17 cellular contexts compared by ENCODE assay signal in genomic region chr10:19788902-19789301, GRCh38.
"Had no signal": no experiment of that assay in that cellular context is flagged by ENCODE, and none has a peak within 500 bp of the region (broad histone marks: within the 10 kb centered on the region; RNA-seq: fewer than 3 reads in every experiment).

No MANE protein-coding gene starts in this region.

- FAIRE-seq: urothelium cell line had no signal

- H3K4me3 ChIP-seq: esophagus squamous epithelium, gastroesophageal sphincter, mucosa of descending colon, right atrium auricular region, sigmoid colon, suprapubic skin, thyroid gland had no signal

- H3K4me1 ChIP-seq: gastroesophageal sphincter, right atrium auricular region, sigmoid colon, suprapubic skin, thyroid gland had no signal

- H3K9me3 ChIP-seq: esophagus squamous epithelium, gastroesophageal sphincter, mucosa of descending colon, right atrium auricular region, sigmoid colon, suprapubic skin, thyroid gland had no signal

- DNase-seq: esophagus squamous epithelium; foreskin fibroblast; glutamatergic neuron; islet precursor cell; mammary epithelial cell; mucosa of descending colon; natural killer cell; posterior cingulate gyrus; sigmoid colon; small intestine; stimulated activated CD4-positive, alpha-beta T cell treated with anti-CD3 and anti-CD28 coated beads, Interleukin-2, amount 100 ng/mL, for 48 hours; stimulated activated naive CD4-positive, alpha-beta T cell treated with Interleukin-2 at 50 U/mL for 16 hours; thyroid gland had no signal

- H3K36me3 ChIP-seq: esophagus squamous epithelium, gastroesophageal sphincter, right atrium auricular region, sigmoid colon, suprapubic skin, thyroid gland had no signal

- H3K27me3 ChIP-seq: esophagus squamous epithelium, gastroesophageal sphincter, right atrium auricular region, sigmoid colon, suprapubic skin, thyroid gland had no signal

- H3K27ac ChIP-seq: gastroesophageal sphincter, right atrium auricular region, sigmoid colon, suprapubic skin, thyroid gland had no signal
